ENCODE assay signal across 10 cellular contexts in genomic region chr17:35541434-35541833, GRCh38. TPM values are rescaled to one million over a fixed set of nuclear protein-coding genes. Genes with fewer than 3 reads are reported as not detected.
DNase-seq lines count a peak whose midpoint lies in the region; ATAC-seq and TF ChIP-seq lines count a peak whose summit lies in the region.
"Had no signal": no experiment of that assay in that cellular context is flagged by ENCODE, and none has a peak within 500 bp of the region (broad histone marks: within the 10 kb centered on the region; RNA-seq: fewer than 3 reads in every experiment).

No MANE protein-coding gene starts in this region.

- H3K27me3 Mint-ChIP-seq in T-helper 2 cell treated with Interferon-gamma antibody and Interleukin-4, amounts not matched to agents 5 μg/mL and 100 μg/mL, for 36 hours (ENCODE audit: low read depth): no peaks in the 10 kb centered on the region

- peak overlapping the region; percentile 92 for H3K4me2 ChIP-seq in OCI-LY7 (ENCODE audit: low read length)

- POLR2A ChIA-PET in OCI-LY7 (lab: Charles Lee): no interaction called here

- H3K79me2 ChIP-seq in OCI-LY7 (ENCODE audit: insufficient read depth, low read depth, low read length): no peaks in the 10 kb centered on the region

- H3K4me3 Mint-ChIP-seq in T-helper 2 cell treated with Interferon-gamma antibody and Interleukin-4, amounts not matched to agents 5 μg/mL and 100 μg/mL, for 36 hours: peak overlapping the region; percentile 90
- H3K4me3 Mint-ChIP-seq: nephron had no signal

- no peak for ATAC-seq in HG03097 (IDR thresholded peaks at IDR 0.05; ENCODE audit: low FRiP score, unreplicated experiment)

- H3K4me3 ChIP-seq in OCI-LY7 (ENCODE audit: low read depth, low read length, poor library complexity, severe bottlenecking): peak overlapping the region; percentile 64
- peak overlapping the region; percentile 59 for H3K4me3 ChIP-seq in effector memory CD4-positive, alpha-beta T cell (ENCODE audit: insufficient read depth, low read depth, low read length, poor library complexity, severe bottlenecking)
- H3K4me3 ChIP-seq in spleen: peak overlapping the region in 5 of 8 donors; percentile 26 to 70 (median 36)
- peak overlapping the region in 1 of 2 donors; percentile 51 for H3K4me3 ChIP-seq in ascending aorta

- BruUV-seq in OCI-LY7 (replicated peaks; lab: Mats Ljungman, UMichigan): no TSS peak

- H3K36me3 ChIP-seq in OCI-LY7 (ENCODE audit: insufficient read depth, low read length) (no peaks in the 10 kb centered on the region), spleen (no peaks in the 10 kb centered on the region), ascending aorta (no peaks in the 10 kb centered on the region)
- no peaks in the 10 kb centered on the region for H3K36me3 ChIP-seq in effector memory CD4-positive, alpha-beta T cell (ENCODE audit: control insufficient read depth, insufficient read depth, low read length)

- H3K9me3 Mint-ChIP-seq in T-helper 2 cell treated with Interferon-gamma antibody and Interleukin-4, amounts not matched to agents 5 μg/mL and 100 μg/mL, for 36 hours: no peaks in the 10 kb centered on the region
- H3K9me3 Mint-ChIP-seq: nephron had no signal

- H2AFZ ChIP-seq in OCI-LY7 (ENCODE audit: low read length): peak overlapping the region; percentile 99

- CTCF ChIA-PET in OCI-LY7 (lab: Charles Lee; ENCODE audit: unreplicated experiment): no interaction called here

- H3K9me3 ChIP-seq in OCI-LY7 (ENCODE audit: low read length) (no peaks in the 10 kb centered on the region), spleen (no peaks in the 10 kb centered on the region), ascending aorta (no peaks in the 10 kb centered on the region)
- no peaks in the 10 kb centered on the region for H3K9me3 ChIP-seq in effector memory CD4-positive, alpha-beta T cell (ENCODE audit: control insufficient read depth, low read length)

- TF ChIP-seq CTCF in OCI-LY7 (conservative IDR thresholded peaks at IDR 0.05; ENCODE audit: low read length): no peak
- no peak for TF ChIP-seq CTCF in spleen (IDR thresholded peaks at IDR 0.05 in 8 of 11, conservative IDR thresholded peaks at IDR 0.05 in 3 of 11)
- no peak for TF ChIP-seq CTCF in ascending aorta (IDR thresholded peaks at IDR 0.05)

- H3K36me3 Mint-ChIP-seq in T-helper 2 cell treated with Interferon-gamma antibody and Interleukin-4, amounts not matched to agents 5 μg/mL and 100 μg/mL, for 36 hours (ENCODE audit: low read depth): peaks cover 12% of the 10 kb centered on the region

- H4K20me1 ChIP-seq in OCI-LY7 (ENCODE audit: insufficient read depth, low read length): no peaks in the 10 kb centered on the region

- intact Hi-C loops in OCI-LY7 (cut with micrococcal nuclease; ENCODE audit: unreplicated experiment): loop anchor here (5.0 kb wide), 1 partner anchor 206 kb away; no protein-coding TSS in a partner anchor
- intact Hi-C loops in spleen (cut with DNase I; ENCODE audit: low total_unique reads): no loop called here
- intact Hi-C loops in ascending aorta (cut with DNase I): no loop called here

- no peak for DNase-seq in T-helper 2 cell treated with Interferon-gamma antibody and Interleukin-4, amounts not matched to agents 5 μg/mL and 100 μg/mL, for 36 hours (ENCODE audit: low spot score)
- DNase-seq in T-helper 2 cell (no peak), OCI-LY7 (ENCODE audit: low spot score) (no peak), spleen (no peak), ascending aorta (ENCODE audit: low spot score in 2 of 2) (no peak), NCI-H1092 (lab: John Stamatoyannopoulos, UW) (no peak)
- DNase-seq in effector memory CD4-positive, alpha-beta T cell: no peak
- DNase-seq: NCI-H2029 had no signal

- peak overlapping the region; percentile 95 for H3K27ac Mint-ChIP-seq in T-helper 2 cell treated with Interferon-gamma antibody and Interleukin-4, amounts not matched to agents 5 μg/mL and 100 μg/mL, for 36 hours
- H3K27ac Mint-ChIP-seq: nephron had no signal

- H3K4me1 ChIP-seq in OCI-LY7 (ENCODE audit: insufficient read depth, low read length, poor library complexity, severe bottlenecking) (peaks cover 19% of the 10 kb centered on the region), spleen (peaks cover 27 to 73% (median 55%) of the 10 kb centered on the region in 6 donors), ascending aorta (peaks cover 0 to 2% of the 10 kb centered on the region in 2 donors)
- H3K4me1 ChIP-seq in effector memory CD4-positive, alpha-beta T cell (ENCODE audit: control insufficient read depth, insufficient read depth, low read length, poor library complexity, severe bottlenecking): peaks cover 26% of the 10 kb centered on the region

- no peak for TF ChIP-seq POLR2A in spleen (IDR thresholded peaks at IDR 0.05)

- H3K9me2 ChIP-seq in OCI-LY7 (ENCODE audit: insufficient read depth, low read length): no peaks in the 10 kb centered on the region

- no peaks in the 10 kb centered on the region for H3K27me3 ChIP-seq in effector memory CD4-positive, alpha-beta T cell (replicated peaks; ENCODE audit: control insufficient read depth, insufficient read depth, low read length, poor library complexity, severe bottlenecking)
- no peaks in the 10 kb centered on the region for H3K27me3 ChIP-seq in spleen (replicated peaks in 1 of 7)
- H3K27me3 ChIP-seq in ascending aorta: no peaks in the 10 kb centered on the region

- WGBS in spleen, 5 donors: 5 to 23% (median 7%) methylated on average over 1 of the region's 1 CpG

- H3K27ac ChIP-seq in OCI-LY7 (ENCODE audit: low read depth, low read length, poor library complexity, severe bottlenecking) (no peak overlapping the region), spleen (peak overlapping the region; percentile 83 to 96 (median 91)), ascending aorta (peak overlapping the region in 1 of 2 donors; percentile 38)
- H3K27ac ChIP-seq in effector memory CD4-positive, alpha-beta T cell (ENCODE audit: insufficient read depth, low read length, poor library complexity, severe bottlenecking): peak overlapping the region; percentile 86

- peaks cover 48% of the 10 kb centered on the region for H3K4me1 Mint-ChIP-seq in T-helper 2 cell treated with Interferon-gamma antibody and Interleukin-4, amounts not matched to agents 5 μg/mL and 100 μg/mL, for 36 hours (ENCODE audit: low read depth)

RNA-seq across cellular contexts. Expression of gene SLFN12L, which starts 4.0 kb away (rescaled TPM):
- not detected in 2 replicates for total RNA-seq in OCI-LY7 (2014; rRNA removed; shearing (Covaris generic))
- total RNA-seq in OCI-LY7 (2022): not detected in 2 replicates
- 10 to 100 TPM; 28.6 to 39.5 (median 32.5) TPM for total RNA-seq in spleen
- 1 to 10 TPM in 1 of 3 donors, under 1 TPM in 2; 0.39 to 2.2 (median 0.93) TPM for polyA plus RNA-seq in spleen
- not detected for total RNA-seq in ascending aorta

RNA-seq across cellular contexts. Expression of gene SLFN14, which starts 19.2 kb away (rescaled TPM):
- total RNA-seq in OCI-LY7 (2014; rRNA removed; shearing (Covaris generic)): not detected in 2 replicates
- not detected in 2 replicates for total RNA-seq in OCI-LY7 (2022)
- total RNA-seq in spleen: 1 to 10 TPM in 3 of 7 donors, under 1 TPM in 4; 0.27 to 6.2 (median 0.74) TPM
- polyA plus RNA-seq in spleen: under 1 TPM in 2 of 3 donors, not detected in 1; 0.03 to 0.04 TPM
- total RNA-seq in ascending aorta: not detected

RNA-seq across cellular contexts. Expression of gene PEX12, which starts 36.9 kb away (rescaled TPM):
- total RNA-seq in OCI-LY7 (2014; rRNA removed; shearing (Covaris generic)): 4.3 and 6.8 TPM in 2 replicates
- 7.6 and 9.5 TPM in 2 replicates for total RNA-seq in OCI-LY7 (2022)
- 1 to 10 TPM; 4.0 to 7.8 (median 5.1) TPM for total RNA-seq in spleen
- polyA plus RNA-seq in spleen: 1 to 10 TPM; 2.7 to 3.9 (median 3.0) TPM
- total RNA-seq in ascending aorta: 5.6 TPM

RNA-seq across cellular contexts. Expression of gene AP2B1, which starts 45.7 kb away (rescaled TPM):
- total RNA-seq in OCI-LY7 (2014; rRNA removed; shearing (Covaris generic)): 28.9 and 51.5 TPM in 2 replicates
- total RNA-seq in OCI-LY7 (2022) (76.0 and 82.9 TPM in 2 replicates), spleen (100 to 1,000 TPM in 4 of 7 donors, 10 to 100 TPM in 3; 75.8 to 144 (median 125) TPM), ascending aorta (59.5 TPM)
- polyA plus RNA-seq in spleen: 10 to 100 TPM; 16.7 to 33.6 (median 22.1) TPM

Comparison
In these comparisons a context has a peak if more than half of its experiments do, and no peak if none do; other contexts are left out.
1. RNA of gene SLFN12L, which starts 4.0 kb away (total RNA-seq): 28.6 to 39.5 TPM in spleen; not detected in ascending aorta (single experiment) and not detected in OCI-LY7; every median in the first group is over 10 times any median in the second.